In genomic region chr11:101915811-101916291, GRCh38 we compare ENCODE assay signal across 8 cellular contexts. TPM values are rescaled to one million over a fixed set of nuclear protein-coding genes. Genes with fewer than 3 reads are reported as not detected.
DNase-seq lines count a peak whose midpoint lies in the region; ATAC-seq and TF ChIP-seq lines count a peak whose summit lies in the region.

No MANE protein-coding gene starts in this region.

- no peaks in the 10 kb centered on the region for H3K27me3 ChIP-seq in parathyroid adenoma (ENCODE audit: control insufficient read depth, insufficient read depth, low read length)

- H3K79me2 ChIP-seq in parathyroid adenoma = no peaks in the 10 kb centered on the region

- H3K4me3 ChIP-seq in fibroblast of the aortic adventitia (ENCODE audit: low read depth, low read length) (peak overlapping the region; percentile 88), parathyroid adenoma (ENCODE audit: low read depth, low read length) (peak overlapping the region; percentile 68)

- peak overlapping the region; percentile 79 for H3K4me2 ChIP-seq in parathyroid adenoma (ENCODE audit: low read length)

- H3K9me3 ChIP-seq in parathyroid adenoma (ENCODE audit: control insufficient read depth, low read length) = no peaks in the 10 kb centered on the region

- H3K4me3 Mint-ChIP-seq in T-helper 2 cell treated with Interferon-gamma antibody and Interleukin-4, amounts not matched to agents 5 μg/mL and 100 μg/mL, for 36 hours = peak overlapping the region; percentile 90

- peaks cover 20% of the 10 kb centered on the region for H3K4me1 Mint-ChIP-seq in T-helper 2 cell treated with Interferon-gamma antibody and Interleukin-4, amounts not matched to agents 5 μg/mL and 100 μg/mL, for 36 hours (ENCODE audit: low read depth)

- peak overlapping the region; percentile 87 for H2AFZ ChIP-seq in parathyroid adenoma

- ATAC-seq in GM19324 (IDR thresholded peaks at IDR 0.05; ENCODE audit: low FRiP score, unreplicated experiment) (peak; percentile 26), HG03521 (IDR thresholded peaks at IDR 0.05; ENCODE audit: unreplicated experiment) (peak; percentile 43), esophagus mucosa (no peak)

- DNase-seq in COR-L47 (lab: John Stamatoyannopoulos, UW) = peak; percentile 4
- DNase-seq in T-helper 2 cell treated with Interferon-gamma antibody and Interleukin-4, amounts not matched to agents 5 μg/mL and 100 μg/mL, for 36 hours (ENCODE audit: low spot score) = no peak
- DNase-seq in fibroblast of the aortic adventitia (ENCODE audit: low read depth) = peak; percentile 49
- no peak for DNase-seq in NCI-H446 treated with DMSO at 0.1 percent for 48 hours (lab: John Stamatoyannopoulos, UW)

- H3K9me3 Mint-ChIP-seq in T-helper 2 cell treated with Interferon-gamma antibody and Interleukin-4, amounts not matched to agents 5 μg/mL and 100 μg/mL, for 36 hours = no peaks in the 10 kb centered on the region

- no peak overlapping the region for H3K9ac ChIP-seq in parathyroid adenoma

- H3K36me3 ChIP-seq in parathyroid adenoma (ENCODE audit: control insufficient read depth, insufficient read depth, low read length) = no peaks in the 10 kb centered on the region

- no peaks in the 10 kb centered on the region for H3K36me3 Mint-ChIP-seq in T-helper 2 cell treated with Interferon-gamma antibody and Interleukin-4, amounts not matched to agents 5 μg/mL and 100 μg/mL, for 36 hours (ENCODE audit: low read depth)

- H3K27ac ChIP-seq in parathyroid adenoma = peak overlapping the region; percentile 82

- peaks cover 2% of the 10 kb centered on the region for H3K27me3 Mint-ChIP-seq in T-helper 2 cell treated with Interferon-gamma antibody and Interleukin-4, amounts not matched to agents 5 μg/mL and 100 μg/mL, for 36 hours (ENCODE audit: low read depth)

- TF ChIP-seq CTCF in fibroblast of the aortic adventitia (IDR thresholded peaks at IDR 0.05; ENCODE audit: insufficient read depth, low read length) = no peak
- no peak for TF ChIP-seq CTCF in parathyroid adenoma (IDR thresholded peaks at IDR 0.05)

- H3K27ac Mint-ChIP-seq in T-helper 2 cell treated with Interferon-gamma antibody and Interleukin-4, amounts not matched to agents 5 μg/mL and 100 μg/mL, for 36 hours = peak overlapping the region; percentile 83

- no peaks in the 10 kb centered on the region for H3K4me1 ChIP-seq in parathyroid adenoma

RNA-seq across cellular contexts. Expression of gene ANGPTL5, which starts 0.5 kb away (rescaled TPM):
- total RNA-seq in fibroblast of the aortic adventitia (ENCODE audit: low replicate concordance) (0.09 and 0.90 TPM in 2 replicates), esophagus mucosa (not detected)

RNA-seq across cellular contexts. Expression of gene CEP126, which starts 1.0 kb away (rescaled TPM):
- total RNA-seq in fibroblast of the aortic adventitia (ENCODE audit: low replicate concordance) (3.9 and 4.2 TPM in 2 replicates), esophagus mucosa (1.2 TPM)

Comparison
In these comparisons a context has a peak if more than half of its experiments do, and no peak if none do; other contexts are left out.
1. DNase-seq: peak in COR-L47 (single experiment) and fibroblast of the aortic adventitia (single experiment); none in T-helper 2 cell treated with Interferon-gamma antibody and Interleukin-4, amounts not matched to agents 5 μg/mL and 100 μg/mL, for 36 hours (single experiment) and NCI-H446 treated with DMSO at 0.1 percent for 48 hours (single experiment).